In the genomic region with DNA sequence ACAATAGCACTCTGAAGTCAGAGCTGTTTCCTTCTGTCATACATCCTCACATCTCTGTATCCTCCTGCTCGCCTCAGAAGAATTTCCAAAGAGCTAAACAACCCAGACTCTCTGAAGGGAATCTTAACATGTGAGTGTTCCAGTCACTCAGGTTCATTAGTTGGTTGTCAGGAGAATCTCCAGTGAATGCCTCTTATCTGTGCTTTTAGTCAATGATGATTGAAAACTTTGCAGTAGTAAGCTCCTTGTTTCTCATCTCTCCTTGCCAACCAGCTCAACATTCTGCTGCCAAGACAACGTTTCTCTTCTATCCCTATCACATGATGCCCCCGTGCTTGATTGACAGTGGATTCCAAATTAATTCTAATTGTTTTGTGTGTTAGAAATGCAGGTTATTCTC, we compare ENCODE assay signal across 27 cellular contexts.
DNase-seq lines count a peak whose midpoint lies in the region; ATAC-seq, FAIRE-seq and TF ChIP-seq lines count a peak whose summit lies in the region.
"Had no signal": no experiment of that assay in that cellular context is flagged by ENCODE, and none has a peak within 500 bp of the region (broad histone marks: within the 10 kb centered on the region; RNA-seq: fewer than 3 reads in every experiment).

No MANE protein-coding gene starts in this region.

- no peak overlapping the region for H3K14ac ChIP-seq in IMR-90 (replicated peaks; ENCODE audit: low read depth, low read length)

- no CpG with 5 or more reads among the region's 3 CpGs for WGBS in IMR-90 (ENCODE audit: extremely low coverage in 2 of 2, insufficient read length in 1 of 2), 2 experiments
- WGBS in hepatocyte (ENCODE audit: low lambda C conversion rate, missing lambda C conversion rate): 76% methylated on average over 3 of the region's 3 CpGs

- H2BK120ac ChIP-seq in IMR-90 (ENCODE audit: low read depth, low read length): no peak overlapping the region

- H3K27me3 Mint-ChIP-seq in HFFc6 (ENCODE audit: insufficient read depth): no peaks in the 10 kb centered on the region; the same call in 1 of the 2 replicates

- H3K27ac ChIP-seq in IMR-90 (ENCODE audit: insufficient read depth, low read length) (no peak overlapping the region), neural cell (ENCODE audit: low read length) (peak overlapping the region; percentile 52), hepatocyte (no peak overlapping the region)
- H3K27ac ChIP-seq: BLaER1 treated with 17β-estradiol and CSF1 and Interleukin-3, amounts not matched to agents 10 nM and 100 nM; C4-2B had no signal

- no peak overlapping the region for H3K18ac ChIP-seq in IMR-90 (ENCODE audit: low read depth, low read length)

- H3K9me3 ChIP-seq in IMR-90 (ENCODE audit: control insufficient read depth, insufficient read depth, low read length) (no peaks in the 10 kb centered on the region), neural cell (ENCODE audit: low read length) (no peaks in the 10 kb centered on the region), hepatocyte (ENCODE audit: low read depth) (no peaks in the 10 kb centered on the region)
- H3K9me3 ChIP-seq: BLaER1 treated with 17β-estradiol and CSF1 and Interleukin-3, amounts not matched to agents 10 nM and 100 nM had no signal

- TF ChIP-seq EP300 in neural cell (conservative IDR thresholded peaks at IDR 0.05; ENCODE audit: poor library complexity, severe bottlenecking): peak; percentile 76

- DNase-seq in HFFc6: peak; percentile 5
- peak; percentile 20 for DNase-seq in IMR-90
- DNase-seq in bronchial epithelial cell (ENCODE audit: low read depth): no peak
- no peak for DNase-seq in UCSD-AML1 (lab: John Stamatoyannopoulos, UW; ENCODE audit: unreplicated experiment)
- no peak for DNase-seq in COLO829 (ENCODE audit: low spot score)
- DNase-seq in hepatocyte (ENCODE audit: low spot score): no peak
- no peak for DNase-seq in AG08396 (ENCODE audit: low spot score)
- DNase-seq: 8988T; ACHN; AML-193; CD4-positive, alpha-beta T cell; CD8-positive, alpha-beta T cell; COR-L47; DMS 273 treated with DMSO at 0.1 percent for 48 hours; DMS153; DMS53; DMS79; DND-41; EL; GDM1 had no signal

- H2AK9ac ChIP-seq in IMR-90 (replicated peaks; ENCODE audit: low read depth, low read length, poor library complexity): no peak overlapping the region

- peaks cover 6 to 15% of the 10 kb centered on the region in 2 experiments; a peak in 3 of 4 replicates for H3K79me1 ChIP-seq in IMR-90 (ENCODE audit: low read depth in 1 of 2, low read length in 2 of 2)

- intact Hi-C loops in IMR-90 (cut with micrococcal nuclease): no loop called here

- H3K9me2 ChIP-seq in neural cell (ENCODE audit: insufficient read depth, low read length) (no peaks in the 10 kb centered on the region), hepatocyte (replicated peaks; ENCODE audit: insufficient read depth) (no peaks in the 10 kb centered on the region)

- no peaks in the 10 kb centered on the region for H3K9me1 ChIP-seq in IMR-90 (ENCODE audit: insufficient read depth, low read length)

- no peak overlapping the region for H3K23ac ChIP-seq in IMR-90 (ENCODE audit: low read depth, low read length)

- H3K4me3 ChIP-seq in IMR-90 (ENCODE audit: insufficient read depth, low read depth, low read length) (no peak overlapping the region), bronchial epithelial cell (ENCODE audit: low read depth, low read length) (no peak overlapping the region), neural cell (ENCODE audit: low read length) (peak overlapping the region; percentile 12), hepatocyte (no peak overlapping the region)
- H3K4me3 ChIP-seq: BLaER1 treated with 17β-estradiol and CSF1 and Interleukin-3, amounts not matched to agents 10 nM and 100 nM had no signal

- no peak overlapping the region for H4K8ac ChIP-seq in IMR-90 (ENCODE audit: low read depth in 2 of 2, low read length in 2 of 2)

- TF ChIP-seq POLR2A in IMR-90 (IDR thresholded peaks at IDR 0.05; ENCODE audit: low read depth, low read length): no peak

- 0 out of 2 replicates have a peak, but pooled peaks cover 4% of the 10 kb centered on the region for H4K20me1 ChIP-seq in IMR-90 (ENCODE audit: insufficient read depth, low read length)
- no peaks in the 10 kb centered on the region for H4K20me1 ChIP-seq in neural cell (ENCODE audit: insufficient read depth)
- no peaks in the 10 kb centered on the region for H4K20me1 ChIP-seq in hepatocyte (ENCODE audit: insufficient read depth, poor library complexity, severe bottlenecking)
- H4K20me1 ChIP-seq: BLaER1 treated with 17β-estradiol and CSF1 and Interleukin-3, amounts not matched to agents 10 nM and 100 nM had no signal

- no peak overlapping the region for H4K91ac ChIP-seq in IMR-90 (ENCODE audit: insufficient read depth, low read depth, low read length)

- H3K36me3 Mint-ChIP-seq in HFFc6 (ENCODE audit: low read depth): no peaks in the 10 kb centered on the region
- H3K36me3 Mint-ChIP-seq: CD8-positive, alpha-beta T cell had no signal

- no peak overlapping the region for H3K4me3 Mint-ChIP-seq in HFFc6
- H3K4me3 Mint-ChIP-seq: B cell; CD4-positive, alpha-beta T cell; CD8-positive, alpha-beta T cell had no signal

- H2BK5ac ChIP-seq in IMR-90 (ENCODE audit: low read depth, low read length, poor library complexity, severe bottlenecking): no peak overlapping the region

- no peak for TF ChIP-seq CTCF in HFFc6 (IDR thresholded peaks at IDR 0.05)
- TF ChIP-seq CTCF in IMR-90 (conservative IDR thresholded peaks at IDR 0.05; ENCODE audit: low read depth, low read length): no peak
- no peak for TF ChIP-seq CTCF in bronchial epithelial cell (IDR thresholded peaks at IDR 0.05; ENCODE audit: insufficient read depth, low read length, severe bottlenecking)
- no peak for TF ChIP-seq CTCF in neural cell (IDR thresholded peaks at IDR 0.05; ENCODE audit: poor library complexity, severe bottlenecking)
- no peak for TF ChIP-seq CTCF in hepatocyte (IDR thresholded peaks at IDR 0.05; ENCODE audit: poor library complexity)

- H3K4me2 ChIP-seq in IMR-90 (ENCODE audit: low read depth, low read length): no peak overlapping the region
- H3K4me2 ChIP-seq in neural cell (ENCODE audit: low read length): no peak overlapping the region
- H3K4me2 ChIP-seq in hepatocyte: no peak overlapping the region
- H3K4me2 ChIP-seq: BLaER1 treated with 17β-estradiol and CSF1 and Interleukin-3, amounts not matched to agents 10 nM and 100 nM had no signal

- dilution Hi-C loops in IMR-90 (cut with HindIII; ENCODE audit: low sequenced_read_pairs, unreplicated experiment): no loop called here

- no peak overlapping the region for H2AK5ac ChIP-seq in IMR-90 (ENCODE audit: low read depth, low read length)

- H3K9ac ChIP-seq in IMR-90 (ENCODE audit: low read depth, low read length) (no peak overlapping the region), neural cell (ENCODE audit: low read length) (no peak overlapping the region)
- H3K9ac ChIP-seq: BLaER1 treated with 17β-estradiol and CSF1 and Interleukin-3, amounts not matched to agents 10 nM and 100 nM had no signal

- H3K4me1 Mint-ChIP-seq in HFFc6 (ENCODE audit: low read depth): peaks cover 65% of the 10 kb centered on the region
- H3K4me1 Mint-ChIP-seq: B cell had no signal

- peak; percentile 40 for FAIRE-seq in bronchial epithelial cell (lab: Jason Lieb, UNC)
- FAIRE-seq: A204.1, GM12891, GM19239 had no signal

- in situ Hi-C loops in IMR-90 (cut with MboI; ENCODE audit: low sequenced_read_pairs): no loop called here

- H3K27ac Mint-ChIP-seq in HFFc6: peak overlapping the region; percentile 8; the same call in 1 of the 2 replicates
- H3K27ac Mint-ChIP-seq: B cell; CD4-positive, alpha-beta T cell; CD8-positive, alpha-beta T cell had no signal

- H3K79me2 ChIP-seq in neural cell (replicated peaks; ENCODE audit: insufficient read depth, low read length): no peaks in the 10 kb centered on the region
- H3K79me2 ChIP-seq in hepatocyte: no peaks in the 10 kb centered on the region

- H3K27me3 ChIP-seq in IMR-90 (ENCODE audit: control insufficient read depth, insufficient read depth, low read length) (no peaks in the 10 kb centered on the region), bronchial epithelial cell (ENCODE audit: control insufficient read depth, insufficient read depth, low read length) (no peaks in the 10 kb centered on the region), neural cell (ENCODE audit: insufficient read depth, low read depth, low read length) (no peaks in the 10 kb centered on the region), hepatocyte (peaks cover 7% of the 10 kb centered on the region)
- H3K27me3 ChIP-seq: BLaER1 treated with 17β-estradiol and CSF1 and Interleukin-3, amounts not matched to agents 10 nM and 100 nM had no signal

- H3K4ac ChIP-seq in IMR-90 (ENCODE audit: low read depth, low read length): no peak overlapping the region

- BruUV-seq in IMR-90 (replicated peaks; lab: Mats Ljungman, UMichigan): no TSS peak

- no peaks in the 10 kb centered on the region for H3K4me1 ChIP-seq in IMR-90 (ENCODE audit: control insufficient read depth, insufficient read depth, low read length)
- H3K4me1 ChIP-seq in hepatocyte (ENCODE audit: insufficient read depth): no peaks in the 10 kb centered on the region
- H3K4me1 ChIP-seq: BLaER1 treated with 17β-estradiol and CSF1 and Interleukin-3, amounts not matched to agents 10 nM and 100 nM had no signal

- H2BK20ac ChIP-seq in IMR-90 (ENCODE audit: low read depth, low read length): no peak overlapping the region

- H2AFZ ChIP-seq in IMR-90 (replicated peaks; ENCODE audit: low read length, poor library complexity) (no peak overlapping the region), neural cell (ENCODE audit: low read depth, low read length) (no peak overlapping the region), hepatocyte (no peak overlapping the region)

- no peak overlapping the region for H2BK15ac ChIP-seq in IMR-90 (ENCODE audit: low read depth, low read length)

- no peaks in the 10 kb centered on the region for H3K36me3 ChIP-seq in IMR-90 (ENCODE audit: control insufficient read depth, insufficient read depth, low read length)
- H3K36me3 ChIP-seq in bronchial epithelial cell (ENCODE audit: control insufficient read depth, insufficient read depth, low read length): no peaks in the 10 kb centered on the region
- H3K36me3 ChIP-seq in neural cell (ENCODE audit: insufficient read depth, low read length): no peaks in the 10 kb centered on the region
- no peaks in the 10 kb centered on the region for H3K36me3 ChIP-seq in hepatocyte (replicated peaks; ENCODE audit: insufficient read depth, low read depth)
- H3K36me3 ChIP-seq: BLaER1 treated with 17β-estradiol and CSF1 and Interleukin-3, amounts not matched to agents 10 nM and 100 nM had no signal

- H4K5ac ChIP-seq in IMR-90 (ENCODE audit: low read depth, low read length): no peak overlapping the region

- no peaks in the 10 kb centered on the region for H3F3A ChIP-seq in neural cell (ENCODE audit: insufficient read depth, low read length, poor library complexity, severe bottlenecking)

- ATAC-seq in IMR-90 (ENCODE audit: low read depth): no peak
- ATAC-seq: CD8-positive, alpha-beta T cell had no signal

- CTCF ChIA-PET in IMR-90 (lab: Yijun Ruan, JAX): no interaction called here

- TF ChIP-seq RAD21 in IMR-90 (IDR thresholded peaks at IDR 0.05; ENCODE audit: low read length): no peak
- TF ChIP-seq RAD21 in neural cell (conservative IDR thresholded peaks at IDR 0.05): no peak

- POLR2A ChIA-PET in IMR-90 (lab: Charles Lee; ENCODE audit: unreplicated experiment): no interaction called here

- no peaks in the 10 kb centered on the region for H3K9me3 Mint-ChIP-seq in HFFc6
- H3K9me3 Mint-ChIP-seq: CD4-positive, alpha-beta T cell; CD8-positive, alpha-beta T cell had no signal

- H3K56ac ChIP-seq in IMR-90 (ENCODE audit: extremely low read depth, insufficient read depth, low read length): no peak overlapping the region

Comparison
In these comparisons a context has a peak if more than half of its experiments do, and no peak if none do; other contexts are left out.
1. DNase-seq: peak in HFFc6 (single experiment) and IMR-90 (single experiment); none in bronchial epithelial cell (single experiment), UCSD-AML1 (single experiment), COLO829 (single experiment), hepatocyte (single experiment) and AG08396 (single experiment).